1 cellular context compared by ENCODE assay signal in genomic region chr2:84823788-84824187, GRCh38.
TF ChIP-seq lines count a peak whose summit lies in the region.

No MANE protein-coding gene starts in this region.

TF ChIP-seq in K562, 482 proteins besides CTCF, POLR2A, EP300 and RAD21 (continued from another document):
- no peak for TF ChIP-seq E2F5 (CRISPR knock-in tag; IDR thresholded peaks at IDR 0.05)
- TF ChIP-seq PREB (CRISPR knock-in tag; IDR thresholded peaks at IDR 0.05): no peak
- TF ChIP-seq CBX1 (IDR thresholded peaks at IDR 0.05; ENCODE audit: low read depth): no peak
- TF ChIP-seq RBM17 (IDR thresholded peaks at IDR 0.05; ENCODE audit: borderline replicate concordance, low read depth, low read length): no peak
- TF ChIP-seq NR3C1 (CRISPR knock-in tag; IDR thresholded peaks at IDR 0.05): no peak
- no peak for TF ChIP-seq BRD9 (IDR thresholded peaks at IDR 0.05; ENCODE audit: low read depth, partially characterized antibody)
- no peak for TF ChIP-seq ZNF583 (CRISPR knock-in tag; IDR thresholded peaks at IDR 0.05)
- no peak for TF ChIP-seq E2F8 (IDR thresholded peaks at IDR 0.05; ENCODE audit: low read depth, partially characterized antibody)
- no peak for TF ChIP-seq RBM39 (optimal IDR thresholded peaks at IDR 0.05; ENCODE audit: low read depth, low read length)
- no peak for TF ChIP-seq BRCA1 (IDR thresholded peaks at IDR 0.05)
- TF ChIP-seq BRCA1 (CRISPR knock-in tag; IDR thresholded peaks at IDR 0.05): no peak
- TF ChIP-seq GATAD2B (IDR thresholded peaks at IDR 0.05; ENCODE audit: borderline replicate concordance): no peak
- TF ChIP-seq ARID3B (CRISPR knock-in tag; IDR thresholded peaks at IDR 0.05; ENCODE audit: borderline replicate concordance): no peak
- no peak for TF ChIP-seq ZNF445 (CRISPR knock-in tag; IDR thresholded peaks at IDR 0.05; ENCODE audit: low read depth)
- TF ChIP-seq TBL1XR1 (IDR thresholded peaks at IDR 0.05; ENCODE audit: low read length in 2 of 2): no peak
- TF ChIP-seq ZBTB40 (IDR thresholded peaks at IDR 0.05): 0 out of 2 replicates have a peak, but pooled peaks have one; percentile 17
- no peak for TF ChIP-seq ZBTB40 (CRISPR knock-in tag; IDR thresholded peaks at IDR 0.05)
- no peak for TF ChIP-seq ZNF324 (CRISPR knock-in tag; IDR thresholded peaks at IDR 0.05)
- TF ChIP-seq ZNF717 (CRISPR knock-in tag; IDR thresholded peaks at IDR 0.05): no peak
TF ChIP-seq in K562: peak in this region for 3.
